ENCODE assay signal across 1 cellular context in genomic region chr6:121334299-121335104, GRCh38.
A peak's percentile ranks its signal among the peaks of the same experiment; 100 is the strongest.
TF ChIP-seq lines count a peak whose summit lies in the region.

TSS of gene TBC1D32 (minus strand) at chr6:121334480. CDS start at chr6:121334430, 50 bp downstream.

TF ChIP-seq in HEK293, 187 proteins besides CTCF, POLR2A, EP300 and RAD21 (continued from another document and continues in another):
- TF ChIP-seq ZNF324 (tag by site-specific recombination; IDR thresholded peaks at IDR 0.05) (peak; percentile 19; the same call in 1 of the 2 replicates), ZNF623 (tag by site-specific recombination; IDR thresholded peaks at IDR 0.05) (no peak; the same call in 1 of the 2 replicates), ZNF704 (tag by site-specific recombination; IDR thresholded peaks at IDR 0.05) (no peak), BCL11A (tag by site-specific recombination; IDR thresholded peaks at IDR 0.05; ENCODE audit: low read depth) (no peak), ZNF518A (tag by site-specific recombination; conservative IDR thresholded peaks at IDR 0.05; ENCODE audit: low read depth) (no peak; the same call in 1 of the 2 replicates), ZNF843 (tag by site-specific recombination; IDR thresholded peaks at IDR 0.05) (no peak), ZSCAN18 (tag by site-specific recombination; IDR thresholded peaks at IDR 0.05) (no peak), ZNF677 (tag by site-specific recombination; IDR thresholded peaks at IDR 0.05) (no peak), ZNF266 (tag by site-specific recombination; IDR thresholded peaks at IDR 0.05; ENCODE audit: low read depth) (no peak), ZNF747 (tag by site-specific recombination; IDR thresholded peaks at IDR 0.05) (no peak), SP3 (tag by site-specific recombination; IDR thresholded peaks at IDR 0.05) (peak; percentile 20; the same call in 1 of the 2 replicates), ZNF645 (tag by site-specific recombination; IDR thresholded peaks at IDR 0.05) (no peak), ZNF221 (tag by site-specific recombination; IDR thresholded peaks at IDR 0.05; ENCODE audit: borderline replicate concordance) (no peak), ZNF501 (tag by site-specific recombination; IDR thresholded peaks at IDR 0.05) (peak; percentile 94), MZF1 (tag by site-specific recombination; IDR thresholded peaks at IDR 0.05; ENCODE audit: borderline replicate concordance) (no peak), ZNF600 (tag by site-specific recombination; IDR thresholded peaks at IDR 0.05) (peak; percentile 96), SETDB1 (IDR thresholded peaks at IDR 0.05; ENCODE audit: insufficient read length, low read length) (no peak), PRDM1 (tag by site-specific recombination; IDR thresholded peaks at IDR 0.05) (peak; percentile 100), ZNF544 (tag by site-specific recombination; IDR thresholded peaks at IDR 0.05) (no peak), ELK4 (IDR thresholded peaks at IDR 0.05; ENCODE audit: borderline replicate concordance, low read depth, low read length) (no peak), SCRT1 (tag by site-specific recombination; IDR thresholded peaks at IDR 0.05; ENCODE audit: borderline replicate concordance) (peak; percentile 99), MYNN (tag by site-specific recombination; IDR thresholded peaks at IDR 0.05; ENCODE audit: borderline replicate concordance) (no peak), ZNF529 (tag by site-specific recombination; IDR thresholded peaks at IDR 0.05; ENCODE audit: insufficient replicate concordance) (no peak), ZNF664 (tag by site-specific recombination; IDR thresholded peaks at IDR 0.05) (no peak), ZNF580 (tag by site-specific recombination; IDR thresholded peaks at IDR 0.05) (no peak), ZNF548 (tag by site-specific recombination; IDR thresholded peaks at IDR 0.05) (no peak), ZNF140 (tag by site-specific recombination; IDR thresholded peaks at IDR 0.05) (no peak), GLIS1 (tag by site-specific recombination; IDR thresholded peaks at IDR 0.05) (peak; percentile 75), KLF16 (tag by site-specific recombination; IDR thresholded peaks at IDR 0.05) (no peak), ZNF701 (tag by site-specific recombination; IDR thresholded peaks at IDR 0.05) (no peak), ZXDB (tag by site-specific recombination; IDR thresholded peaks at IDR 0.05) (peak; percentile 80), ZNF521 (tag by site-specific recombination; IDR thresholded peaks at IDR 0.05) (no peak), GFI1B (tag by site-specific recombination; IDR thresholded peaks at IDR 0.05) (no peak), ZNF239 (tag by site-specific recombination; IDR thresholded peaks at IDR 0.05) (no peak), ZNF26 (tag by site-specific recombination; IDR thresholded peaks at IDR 0.05) (no peak), ZNF449 (tag by site-specific recombination; IDR thresholded peaks at IDR 0.05) (no peak), ZNF404 (tag by site-specific recombination; IDR thresholded peaks at IDR 0.05) (no peak), ZNF366 (tag by site-specific recombination; conservative IDR thresholded peaks at IDR 0.05) (peak; percentile 56; the same call in 1 of the 2 replicates), ZNF10 (tag by site-specific recombination; IDR thresholded peaks at IDR 0.05) (no peak)
- TF ChIP-seq, protein P1, sequence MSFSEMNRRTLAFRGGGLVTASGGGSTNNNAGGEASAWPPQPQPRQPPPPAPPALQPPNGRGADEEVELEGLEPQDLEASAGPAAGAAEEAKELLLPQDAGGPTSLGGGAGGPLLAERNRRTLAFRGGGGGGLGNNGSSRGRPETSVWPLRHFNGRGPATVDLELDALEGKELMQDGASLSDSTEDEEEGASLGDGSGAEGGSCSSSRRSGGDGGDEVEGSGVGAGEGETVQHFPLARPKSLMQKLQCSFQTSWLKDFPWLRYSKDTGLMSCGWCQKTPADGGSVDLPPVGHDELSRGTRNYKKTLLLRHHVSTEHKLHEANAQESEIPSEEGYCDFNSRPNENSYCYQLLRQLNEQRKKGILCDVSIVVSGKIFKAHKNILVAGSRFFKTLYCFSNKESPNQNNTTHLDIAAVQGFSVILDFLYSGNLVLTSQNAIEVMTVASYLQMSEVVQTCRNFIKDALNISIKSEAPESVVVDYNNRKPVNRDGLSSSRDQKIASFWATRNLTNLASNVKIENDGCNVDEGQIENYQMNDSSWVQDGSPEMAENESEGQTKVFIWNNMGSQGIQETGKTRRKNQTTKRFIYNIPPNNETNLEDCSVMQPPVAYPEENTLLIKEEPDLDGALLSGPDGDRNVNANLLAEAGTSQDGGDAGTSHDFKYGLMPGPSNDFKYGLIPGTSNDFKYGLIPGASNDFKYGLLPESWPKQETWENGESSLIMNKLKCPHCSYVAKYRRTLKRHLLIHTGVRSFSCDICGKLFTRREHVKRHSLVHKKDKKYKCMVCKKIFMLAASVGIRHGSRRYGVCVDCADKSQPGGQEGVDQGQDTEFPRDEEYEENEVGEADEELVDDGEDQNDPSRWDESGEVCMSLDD (tag by site-specific recombination; IDR thresholded peaks at IDR 0.05) = no peak; the same call in 1 of the 2 replicates
- TF ChIP-seq, protein P2, sequence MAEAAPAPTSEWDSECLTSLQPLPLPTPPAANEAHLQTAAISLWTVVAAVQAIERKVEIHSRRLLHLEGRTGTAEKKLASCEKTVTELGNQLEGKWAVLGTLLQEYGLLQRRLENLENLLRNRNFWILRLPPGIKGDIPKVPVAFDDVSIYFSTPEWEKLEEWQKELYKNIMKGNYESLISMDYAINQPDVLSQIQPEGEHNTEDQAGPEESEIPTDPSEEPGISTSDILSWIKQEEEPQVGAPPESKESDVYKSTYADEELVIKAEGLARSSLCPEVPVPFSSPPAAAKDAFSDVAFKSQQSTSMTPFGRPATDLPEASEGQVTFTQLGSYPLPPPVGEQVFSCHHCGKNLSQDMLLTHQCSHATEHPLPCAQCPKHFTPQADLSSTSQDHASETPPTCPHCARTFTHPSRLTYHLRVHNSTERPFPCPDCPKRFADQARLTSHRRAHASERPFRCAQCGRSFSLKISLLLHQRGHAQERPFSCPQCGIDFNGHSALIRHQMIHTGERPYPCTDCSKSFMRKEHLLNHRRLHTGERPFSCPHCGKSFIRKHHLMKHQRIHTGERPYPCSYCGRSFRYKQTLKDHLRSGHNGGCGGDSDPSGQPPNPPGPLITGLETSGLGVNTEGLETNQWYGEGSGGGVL (tag by site-specific recombination; IDR thresholded peaks at IDR 0.05) = no peak
- TF ChIP-seq, protein P3, sequence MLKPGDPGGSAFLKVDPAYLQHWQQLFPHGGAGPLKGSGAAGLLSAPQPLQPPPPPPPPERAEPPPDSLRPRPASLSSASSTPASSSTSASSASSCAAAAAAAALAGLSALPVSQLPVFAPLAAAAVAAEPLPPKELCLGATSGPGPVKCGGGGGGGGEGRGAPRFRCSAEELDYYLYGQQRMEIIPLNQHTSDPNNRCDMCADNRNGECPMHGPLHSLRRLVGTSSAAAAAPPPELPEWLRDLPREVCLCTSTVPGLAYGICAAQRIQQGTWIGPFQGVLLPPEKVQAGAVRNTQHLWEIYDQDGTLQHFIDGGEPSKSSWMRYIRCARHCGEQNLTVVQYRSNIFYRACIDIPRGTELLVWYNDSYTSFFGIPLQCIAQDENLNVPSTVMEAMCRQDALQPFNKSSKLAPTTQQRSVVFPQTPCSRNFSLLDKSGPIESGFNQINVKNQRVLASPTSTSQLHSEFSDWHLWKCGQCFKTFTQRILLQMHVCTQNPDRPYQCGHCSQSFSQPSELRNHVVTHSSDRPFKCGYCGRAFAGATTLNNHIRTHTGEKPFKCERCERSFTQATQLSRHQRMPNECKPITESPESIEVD (tag by site-specific recombination; IDR thresholded peaks at IDR 0.05) = no peak
